Comparison of ENCODE assay signal across 15 cellular contexts in the genomic region with DNA sequence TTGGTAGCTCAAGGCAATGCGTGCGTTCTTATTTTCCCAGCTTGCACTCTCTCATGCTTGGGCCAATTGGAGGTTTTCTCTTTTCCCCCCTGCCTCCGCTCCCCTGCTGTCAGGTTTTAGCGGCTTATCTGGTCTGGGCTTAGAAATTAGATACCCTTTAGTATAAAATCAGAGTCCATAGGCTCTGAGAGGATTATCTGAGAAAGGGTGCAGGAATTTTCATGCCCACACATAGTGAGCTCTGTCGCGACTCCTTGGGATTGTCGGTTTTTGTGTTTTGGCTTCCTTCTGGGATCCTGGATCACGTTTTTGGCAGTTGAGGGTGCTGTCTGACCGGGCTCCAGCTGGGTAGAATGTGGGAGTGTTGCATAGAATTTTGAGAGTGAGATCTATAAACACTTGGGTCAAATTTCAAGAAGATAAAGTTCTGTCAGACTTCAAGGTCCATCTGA. TPM values are rescaled to one million over a fixed set of nuclear protein-coding genes. Genes with fewer than 3 reads are reported as not detected.
DNase-seq lines count a peak whose midpoint lies in the region; ATAC-seq and TF ChIP-seq lines count a peak whose summit lies in the region.
"Had no signal": no experiment of that assay in that cellular context is flagged by ENCODE, and none has a peak within 500 bp of the region (broad histone marks: within the 10 kb centered on the region; RNA-seq: fewer than 3 reads in every experiment).

No MANE protein-coding gene starts in this region.

- H3K4me1 Mint-ChIP-seq in naive thymus-derived CD8-positive, alpha-beta T cell = peaks cover 0 to 2% (median 0%) of the 10 kb centered on the region in 4 donors
- H3K4me1 Mint-ChIP-seq in activated CD4-positive, alpha-beta T cell treated with anti-CD3 and anti-CD28 coated beads for 36 hours = no peaks in the 10 kb centered on the region

- CTCF ChIA-PET in activated CD4-positive, alpha-beta T cell treated with anti-CD3 and anti-CD28 coated beads for 36 hours (lab: Charles Lee) = interaction anchor here (0.7 to 0.9 kb wide), 2 partner anchors 22 to 148 kb away, joined by 3 read pairs; no protein-coding TSS in a partner anchor

- H3K27ac Mint-ChIP-seq in naive thymus-derived CD8-positive, alpha-beta T cell = no peak overlapping the region
- H3K27ac Mint-ChIP-seq in activated CD4-positive, alpha-beta T cell treated with anti-CD3 and anti-CD28 coated beads for 36 hours = no peak overlapping the region
- H3K27ac Mint-ChIP-seq: activated naive CD8-positive, alpha-beta T cell treated with anti-CD3 and anti-CD28 coated beads for 36 hours; effector memory CD8-positive, alpha-beta T cell had no signal

- H3K9me3 ChIP-seq in cardiac muscle cell (ENCODE audit: low read depth) (no peaks in the 10 kb centered on the region), mesodermal cell (ENCODE audit: control insufficient read depth, low read length) (no peaks in the 10 kb centered on the region)
- H3K9me3 ChIP-seq: suprapubic skin had no signal

- H3K27me3 ChIP-seq in cardiac muscle cell = no peaks in the 10 kb centered on the region
- H3K27me3 ChIP-seq: suprapubic skin had no signal

- WGBS in mesodermal cell (ENCODE audit: insufficient coverage in 2 of 2), 2 experiments = 60 to 67% methylated on average over 6 to 7 of the region's 9 CpGs

- POLR2A ChIA-PET in naive thymus-derived CD8-positive, alpha-beta T cell (lab: Charles Lee) = no interaction called here
- POLR2A ChIA-PET in activated CD4-positive, alpha-beta T cell treated with anti-CD3 and anti-CD28 coated beads for 36 hours (lab: Charles Lee) = interaction anchor here (0.6 kb wide), 3 partner anchors 13 to 35 kb away, joined by 3 to 4 read pairs (median 3); a partner anchor contains a TSS

- H3K4me1 ChIP-seq in cardiac muscle cell (ENCODE audit: low read depth) = peaks cover 12% of the 10 kb centered on the region
- H3K4me1 ChIP-seq in mesodermal cell (ENCODE audit: control insufficient read depth, insufficient read depth, low read length, poor library complexity, severe bottlenecking) = peaks cover 12% of the 10 kb centered on the region
- H3K4me1 ChIP-seq: suprapubic skin had no signal

- intact Hi-C loops in cardiac septum (cut with DNase I) = no loop called here
- intact Hi-C loops in activated CD4-positive, alpha-beta T cell treated with anti-CD3 and anti-CD28 coated beads for 36 hours (cut with DNase I, micrococcal nuclease) = no loop called here

- H3K27ac ChIP-seq in cardiac muscle cell (peak overlapping the region; percentile 59), mesodermal cell (ENCODE audit: low read depth, low read length, severe bottlenecking) (peak overlapping the region; percentile 53)
- H3K27ac ChIP-seq: suprapubic skin had no signal

- H3K4me3 ChIP-seq in cardiac muscle cell = no peak overlapping the region
- H3K4me3 ChIP-seq in mesodermal cell (ENCODE audit: extremely low read depth, insufficient read depth, low read length, poor library complexity, severe bottlenecking) = no peak overlapping the region
- H3K4me3 ChIP-seq: suprapubic skin had no signal

- no peak overlapping the region for H3K4me3 Mint-ChIP-seq in naive thymus-derived CD8-positive, alpha-beta T cell
- H3K4me3 Mint-ChIP-seq in activated CD4-positive, alpha-beta T cell treated with anti-CD3 and anti-CD28 coated beads for 36 hours = no peak overlapping the region
- H3K4me3 Mint-ChIP-seq: activated naive CD8-positive, alpha-beta T cell treated with anti-CD3 and anti-CD28 coated beads for 36 hours; effector memory CD8-positive, alpha-beta T cell had no signal

- H3K27me3 Mint-ChIP-seq in naive thymus-derived CD8-positive, alpha-beta T cell = no peaks in the 10 kb centered on the region
- no peaks in the 10 kb centered on the region for H3K27me3 Mint-ChIP-seq in activated CD4-positive, alpha-beta T cell treated with anti-CD3 and anti-CD28 coated beads for 36 hours
- H3K27me3 Mint-ChIP-seq: activated naive CD8-positive, alpha-beta T cell treated with anti-CD3 and anti-CD28 coated beads for 36 hours; effector memory CD8-positive, alpha-beta T cell had no signal

- TF ChIP-seq CTCF in cardiac muscle cell (IDR thresholded peaks at IDR 0.05; ENCODE audit: low read depth, low read length) = no peak

- H3K36me3 ChIP-seq in cardiac muscle cell (no peaks in the 10 kb centered on the region), mesodermal cell (ENCODE audit: control insufficient read depth, insufficient read depth, low read length) (peaks cover 80% of the 10 kb centered on the region)

- no peaks in the 10 kb centered on the region for H3K9me3 Mint-ChIP-seq in naive thymus-derived CD8-positive, alpha-beta T cell
- no peaks in the 10 kb centered on the region for H3K9me3 Mint-ChIP-seq in activated CD4-positive, alpha-beta T cell treated with anti-CD3 and anti-CD28 coated beads for 36 hours (ENCODE audit: low read depth)
- H3K9me3 Mint-ChIP-seq: activated naive CD8-positive, alpha-beta T cell treated with anti-CD3 and anti-CD28 coated beads for 36 hours; effector memory CD8-positive, alpha-beta T cell had no signal

- H3K36me3 Mint-ChIP-seq in naive thymus-derived CD8-positive, alpha-beta T cell = peaks cover 0 to 11% (median 0%) of the 10 kb centered on the region in 3 donors
- H3K36me3 Mint-ChIP-seq in activated CD4-positive, alpha-beta T cell treated with anti-CD3 and anti-CD28 coated beads for 36 hours (ENCODE audit: low read depth) = peaks cover 47% of the 10 kb centered on the region

- ATAC-seq in naive thymus-derived CD8-positive, alpha-beta T cell = no peak
- ATAC-seq in activated CD4-positive, alpha-beta T cell treated with anti-CD3 and anti-CD28 coated beads for 36 hours = no peak
- ATAC-seq: effector memory CD8-positive, alpha-beta T cell had no signal

- DNase-seq in cardiac muscle cell (ENCODE audit: low read depth in 1 of 2, low spot score in 1 of 2) (peak in 1 of 2 donors; percentile 60), cardiac septum (ENCODE audit: low spot score) (no peak), ecto neural progenitor cell (ENCODE audit: low spot score) (peak; percentile 76), kidney tubule cell (ENCODE audit: low spot score) (no peak)
- DNase-seq in stimulated activated CD4-positive, alpha-beta T cell treated with anti-CD3 and anti-CD28 coated beads, Interleukin-15, amount 100 ng/mL, for 24 hours = no peak
- DNase-seq in naive thymus-derived CD8-positive, alpha-beta T cell = no peak
- no peak for DNase-seq in activated CD4-positive, alpha-beta T cell treated with anti-CD3 and anti-CD28 coated beads for 36 hours
- DNase-seq: activated naive CD8-positive, alpha-beta T cell treated with anti-CD3 and anti-CD28 coated beads for 36 hours; effector memory CD8-positive, alpha-beta T cell; NCI-H1048; NCI-H345; right cardiac atrium; SHP77 had no signal

RNA-seq across cellular contexts. Expression of a gene that starts 12.4 kb away (rescaled TPM):
- total RNA-seq in cardiac muscle cell = 15.3 and 20.0 TPM in 2 replicates
- 19.7 and 38.9 TPM in 2 replicates for polyA plus RNA-seq in cardiac muscle cell
- total RNA-seq in cardiac septum = 5.1 TPM
- 23.5 TPM for polyA plus RNA-seq in mesodermal cell (2013, experiment 1 of 2)
- 22.8 TPM for polyA plus RNA-seq in mesodermal cell (2013, experiment 2 of 2)
- total RNA-seq in naive thymus-derived CD8-positive, alpha-beta T cell = 10 to 100 TPM in 1 of 2 experiments, 1 to 10 TPM in 1; 7.5 to 10.9 TPM
- polyA plus RNA-seq in naive thymus-derived CD8-positive, alpha-beta T cell = 1 to 10 TPM; 1.7 to 2.4 (median 2.1) TPM
- 10 to 100 TPM; 77.0 to 78.9 TPM for total RNA-seq in activated CD4-positive, alpha-beta T cell treated with anti-CD3 and anti-CD28 coated beads for 36 hours

RNA-seq across cellular contexts. Expression of a gene that starts 14.5 kb away (rescaled TPM):
- total RNA-seq in cardiac muscle cell (87.2 and 97.9 TPM in 2 replicates), cardiac septum (22.0 TPM)
- 92.6 and 92.8 TPM in 2 replicates for polyA plus RNA-seq in cardiac muscle cell
- polyA plus RNA-seq in mesodermal cell (2013, experiment 1 of 2) = 96.1 TPM
- 78.6 TPM for polyA plus RNA-seq in mesodermal cell (2013, experiment 2 of 2)
- total RNA-seq in naive thymus-derived CD8-positive, alpha-beta T cell = 10 to 100 TPM; 38.3 to 38.6 TPM
- 10 to 100 TPM; 11.8 to 20.4 (median 12.3) TPM for polyA plus RNA-seq in naive thymus-derived CD8-positive, alpha-beta T cell
- total RNA-seq in activated CD4-positive, alpha-beta T cell treated with anti-CD3 and anti-CD28 coated beads for 36 hours = 10 to 100 TPM; 42.0 to 46.8 TPM

RNA-seq across cellular contexts. Expression of a gene that starts 42.8 kb away (rescaled TPM):
- total RNA-seq in cardiac muscle cell (147 and 192 TPM in 2 replicates), cardiac septum (102 TPM)
- 33.7 and 46.2 TPM in 2 replicates for polyA plus RNA-seq in cardiac muscle cell
- 39.8 TPM for polyA plus RNA-seq in mesodermal cell (2013, experiment 1 of 2)
- 34.6 TPM for polyA plus RNA-seq in mesodermal cell (2013, experiment 2 of 2)
- total RNA-seq in naive thymus-derived CD8-positive, alpha-beta T cell = 10 to 100 TPM; 61.3 to 75.2 TPM
- 1 to 10 TPM; 2.4 to 6.6 (median 3.9) TPM for polyA plus RNA-seq in naive thymus-derived CD8-positive, alpha-beta T cell
- total RNA-seq in activated CD4-positive, alpha-beta T cell treated with anti-CD3 and anti-CD28 coated beads for 36 hours = 10 to 100 TPM; 32.9 to 38.4 TPM

RNA-seq across cellular contexts. Expression of a gene that starts 57.3 kb away (rescaled TPM):
- total RNA-seq in cardiac muscle cell = 186 and 246 TPM in 2 replicates
- 123 and 140 TPM in 2 replicates for polyA plus RNA-seq in cardiac muscle cell
- 28.4 TPM for total RNA-seq in cardiac septum
- 108 TPM for polyA plus RNA-seq in mesodermal cell (2013, experiment 1 of 2)
- 94.7 TPM for polyA plus RNA-seq in mesodermal cell (2013, experiment 2 of 2)
- total RNA-seq in naive thymus-derived CD8-positive, alpha-beta T cell = 10 to 100 TPM; 35.5 to 40.0 TPM
- 10 to 100 TPM; 15.0 to 25.3 (median 19.0) TPM for polyA plus RNA-seq in naive thymus-derived CD8-positive, alpha-beta T cell
- 10 to 100 TPM; 50.5 to 68.1 TPM for total RNA-seq in activated CD4-positive, alpha-beta T cell treated with anti-CD3 and anti-CD28 coated beads for 36 hours
